25 cellular contexts compared by ENCODE assay signal in genomic region chr3:195240939-195241338, GRCh38. TPM values are rescaled to one million over a fixed set of nuclear protein-coding genes. Genes with fewer than 3 reads are reported as not detected.
A peak's percentile ranks its signal among the peaks of the same experiment; 100 is the strongest.
DNase-seq lines count a peak whose midpoint lies in the region; ATAC-seq and TF ChIP-seq lines count a peak whose summit lies in the region.
"Had no signal": no experiment of that assay in that cellular context is flagged by ENCODE, and none has a peak within 500 bp of the region (broad histone marks: within the 10 kb centered on the region; RNA-seq: fewer than 3 reads in every experiment).

No MANE protein-coding gene starts in this region.

- H3K4me1 Mint-ChIP-seq in activated T-cell treated with anti-CD3 and anti-CD28 coated beads, Interleukin-2, amount 50 U/mL, for 24 hours (ENCODE audit: low read depth): peaks cover 2% of the 10 kb centered on the region
- peaks cover 5 to 7% of the 10 kb centered on the region in 2 donors for H3K4me1 Mint-ChIP-seq in stimulated activated naive B cell treated with anti-CD40 and anti-IgM and Interleukin-4, amounts not matched to agents 10 μg/mL and 1 μg/mL and 100 μg/mL, for 72 hours
- H3K4me1 Mint-ChIP-seq: activated B cell treated with CpG ODN at 0.5 μM for 24 hours; activated naive CD8-positive, alpha-beta T cell treated with anti-CD3 and anti-CD28 coated beads, Interleukin-2, amount 50 U/mL, for 24 hours had no signal

- H3K36me3 ChIP-seq in ascending aorta: no peaks in the 10 kb centered on the region
- no peaks in the 10 kb centered on the region for H3K36me3 ChIP-seq in mucosa of descending colon (ENCODE audit: low read depth)
- H3K36me3 ChIP-seq in upper lobe of right lung: no peaks in the 10 kb centered on the region
- H3K36me3 ChIP-seq: neutrophil, Peyer's patch, right lobe of liver, upper lobe of left lung had no signal

- H3K9me3 ChIP-seq in ascending aorta (no peaks in the 10 kb centered on the region), mucosa of descending colon (no peaks in the 10 kb centered on the region), upper lobe of right lung (no peaks in the 10 kb centered on the region)
- H3K9me3 ChIP-seq: neutrophil, Peyer's patch, right lobe of liver had no signal

- H3K4me3 Mint-ChIP-seq in activated T-cell treated with anti-CD3 and anti-CD28 coated beads, Interleukin-2, amount 50 U/mL, for 24 hours: no peak overlapping the region
- no peak overlapping the region for H3K4me3 Mint-ChIP-seq in stimulated activated naive B cell treated with anti-CD40 and anti-IgM and Interleukin-4, amounts not matched to agents 10 μg/mL and 1 μg/mL and 100 μg/mL, for 72 hours
- H3K4me3 Mint-ChIP-seq: activated B cell treated with CpG ODN at 0.5 μM for 24 hours; activated CD4-positive, alpha-beta memory T cell treated with anti-CD3 and anti-CD28 coated beads, Interleukin-2, amount 10 ng/mL, durations not matched to agents 7 days and 5 days; activated naive CD8-positive, alpha-beta T cell treated with anti-CD3 and anti-CD28 coated beads, Interleukin-2, amount 50 U/mL, for 24 hours; dendritic cell treated with granulocyte-macrophage colony-stimulating factor and Interleukin-4, amounts not matched to agents 40 ng/mL and 50 ng/mL, for 4 days; T-helper 2 cell treated with Interferon-gamma antibody and Interleukin-4, amounts not matched to agents 5 μg/mL and 100 μg/mL, for 36 hours had no signal

- no peak for TF ChIP-seq CTCF in ascending aorta (IDR thresholded peaks at IDR 0.05)
- TF ChIP-seq CTCF in mucosa of descending colon (IDR thresholded peaks at IDR 0.05): no peak
- TF ChIP-seq CTCF in upper lobe of right lung (IDR thresholded peaks at IDR 0.05): no peak

- H3K9me3 Mint-ChIP-seq in activated T-cell treated with anti-CD3 and anti-CD28 coated beads, Interleukin-2, amount 50 U/mL, for 24 hours: no peaks in the 10 kb centered on the region
- H3K9me3 Mint-ChIP-seq in stimulated activated naive B cell treated with anti-CD40 and anti-IgM and Interleukin-4, amounts not matched to agents 10 μg/mL and 1 μg/mL and 100 μg/mL, for 72 hours: peaks cover 0 to 6% of the 10 kb centered on the region in 2 donors
- H3K9me3 Mint-ChIP-seq: activated B cell treated with CpG ODN at 0.5 μM for 24 hours; activated naive CD8-positive, alpha-beta T cell treated with anti-CD3 and anti-CD28 coated beads, Interleukin-2, amount 50 U/mL, for 24 hours had no signal

- peaks cover 14% of the 10 kb centered on the region for H3K36me3 Mint-ChIP-seq in activated T-cell treated with anti-CD3 and anti-CD28 coated beads, Interleukin-2, amount 50 U/mL, for 24 hours (ENCODE audit: low read depth)
- H3K36me3 Mint-ChIP-seq in stimulated activated naive B cell treated with anti-CD40 and anti-IgM and Interleukin-4, amounts not matched to agents 10 μg/mL and 1 μg/mL and 100 μg/mL, for 72 hours: peaks cover 21 to 30% of the 10 kb centered on the region in 2 donors

- H3K4me3 ChIP-seq in ascending aorta: no peak overlapping the region
- no peak overlapping the region for H3K4me3 ChIP-seq in mucosa of descending colon
- H3K4me3 ChIP-seq in upper lobe of right lung: no peak overlapping the region
- H3K4me3 ChIP-seq: Peyer's patch, right lobe of liver, SK-N-MC, upper lobe of left lung had no signal

- peak; percentile 25 for ATAC-seq in mucosa of descending colon
- ATAC-seq in upper lobe of right lung: no peak
- no peak for ATAC-seq in HG03460 (IDR thresholded peaks at IDR 0.05; ENCODE audit: unreplicated experiment)
- ATAC-seq in stimulated activated naive B cell treated with anti-CD40 and anti-IgM and Interleukin-4, amounts not matched to agents 10 μg/mL and 1 μg/mL and 100 μg/mL, for 72 hours (replicated peaks): no peak
- ATAC-seq: activated naive CD8-positive, alpha-beta T cell treated with anti-CD3 and anti-CD28 coated beads, Interleukin-2, amount 50 U/mL, for 24 hours; right lobe of liver; stimulated activated naive CD8-positive, alpha-beta T cell treated with anti-CD3 and anti-CD28 coated beads, Interleukin-15, Interleukin-2, amounts not matched to agents 100 U/mL and 50 U/mL, for 24 hours had no signal

- H3K27ac ChIP-seq in ascending aorta (peak overlapping the region; percentile 5 to 52), upper lobe of right lung (no peak overlapping the region)
- H3K27ac ChIP-seq: C4-2B, epithelial cell of prostate, neutrophil, Peyer's patch, right lobe of liver, SK-N-MC had no signal

- peak; percentile 16 for DNase-seq in activated T-cell treated with anti-CD3 and anti-CD28 coated beads, Interleukin-2, amount 50 U/mL, for 24 hours
- no peak for DNase-seq in activated T-cell treated with anti-CD3 and anti-CD28 coated beads, Interleukin-2, amount 50 U/mL, for 1 hour
- DNase-seq in ascending aorta (ENCODE audit: low spot score in 2 of 2): peak in 1 of 2 donors; percentile 65
- DNase-seq in mucosa of descending colon: peak; percentile 27 to 57 (median 48)
- DNase-seq in upper lobe of right lung: peak; percentile 74
- no peak for DNase-seq in stimulated activated naive B cell treated with anti-CD40 and anti-IgM and Interleukin-4, amounts not matched to agents 10 μg/mL and 1 μg/mL and 100 μg/mL, for 72 hours
- no peak for DNase-seq in retina
- DNase-seq: activated B cell treated with CpG ODN at 0.5 μM for 24 hours; activated CD4-positive, alpha-beta memory T cell treated with anti-CD3 and anti-CD28 coated beads, Interleukin-2, amount 10 ng/mL, durations not matched to agents 7 days and 5 days; activated naive CD8-positive, alpha-beta T cell treated with anti-CD3 and anti-CD28 coated beads, Interleukin-2, amount 50 U/mL, for 24 hours; GF-D8; GOT3; NCI-H1436; NCI-H226; stimulated activated naive CD8-positive, alpha-beta T cell treated with anti-CD3 and anti-CD28 coated beads, Interleukin-15, Interleukin-2, amounts not matched to agents 100 U/mL and 50 U/mL, for 24 hours had no signal

- peaks cover 0 to 12% of the 10 kb centered on the region in 2 donors for H3K4me1 ChIP-seq in ascending aorta
- no peaks in the 10 kb centered on the region for H3K4me1 ChIP-seq in mucosa of descending colon (ENCODE audit: low read depth)
- H3K4me1 ChIP-seq in upper lobe of right lung: peaks cover 13% of the 10 kb centered on the region
- H3K4me1 ChIP-seq: right lobe of liver had no signal

- H3K27ac Mint-ChIP-seq in activated T-cell treated with anti-CD3 and anti-CD28 coated beads, Interleukin-2, amount 50 U/mL, for 24 hours: no peak overlapping the region
- no peak overlapping the region for H3K27ac Mint-ChIP-seq in stimulated activated naive B cell treated with anti-CD40 and anti-IgM and Interleukin-4, amounts not matched to agents 10 μg/mL and 1 μg/mL and 100 μg/mL, for 72 hours
- H3K27ac Mint-ChIP-seq: activated B cell treated with CpG ODN at 0.5 μM for 24 hours; activated CD4-positive, alpha-beta memory T cell treated with anti-CD3 and anti-CD28 coated beads, Interleukin-2, amount 10 ng/mL, durations not matched to agents 7 days and 5 days; activated naive CD8-positive, alpha-beta T cell treated with anti-CD3 and anti-CD28 coated beads, Interleukin-2, amount 50 U/mL, for 24 hours; dendritic cell treated with granulocyte-macrophage colony-stimulating factor and Interleukin-4, amounts not matched to agents 40 ng/mL and 50 ng/mL, for 4 days; T-helper 2 cell treated with Interferon-gamma antibody and Interleukin-4, amounts not matched to agents 5 μg/mL and 100 μg/mL, for 36 hours had no signal

- no peaks in the 10 kb centered on the region for H3K27me3 Mint-ChIP-seq in activated T-cell treated with anti-CD3 and anti-CD28 coated beads, Interleukin-2, amount 50 U/mL, for 24 hours
- no peaks in the 10 kb centered on the region for H3K27me3 Mint-ChIP-seq in stimulated activated naive B cell treated with anti-CD40 and anti-IgM and Interleukin-4, amounts not matched to agents 10 μg/mL and 1 μg/mL and 100 μg/mL, for 72 hours
- H3K27me3 Mint-ChIP-seq: activated B cell treated with CpG ODN at 0.5 μM for 24 hours; activated CD4-positive, alpha-beta memory T cell treated with anti-CD3 and anti-CD28 coated beads, Interleukin-2, amount 10 ng/mL, durations not matched to agents 7 days and 5 days; activated naive CD8-positive, alpha-beta T cell treated with anti-CD3 and anti-CD28 coated beads, Interleukin-2, amount 50 U/mL, for 24 hours; dendritic cell treated with granulocyte-macrophage colony-stimulating factor and Interleukin-4, amounts not matched to agents 40 ng/mL and 50 ng/mL, for 4 days had no signal

- intact Hi-C loops in ascending aorta (cut with DNase I): loop anchor here (1.0 to 2.0 kb wide), 2 partner anchors 16 to 18 kb away; no protein-coding TSS in a partner anchor
- intact Hi-C loops in mucosa of descending colon (cut with DNase I, micrococcal nuclease): no loop called here
- intact Hi-C loops in upper lobe of right lung (cut with DNase I): no loop called here

- H3K27me3 ChIP-seq in ascending aorta (no peaks in the 10 kb centered on the region), upper lobe of right lung (no peaks in the 10 kb centered on the region)
- H3K27me3 ChIP-seq: neutrophil, Peyer's patch, right lobe of liver, upper lobe of left lung had no signal

RNA-seq across cellular contexts. Expression of gene XXYLT1, which starts 30.0 kb away (rescaled TPM):
- total RNA-seq in ascending aorta: 41.0 TPM
- total RNA-seq in mucosa of descending colon: 10 to 100 TPM; 10.0 to 10.7 (median 10.2) TPM
- total RNA-seq in upper lobe of right lung: 9.8 TPM

Comparison
In these comparisons a context has a peak if more than half of its experiments do, and no peak if none do; other contexts are left out.
1. DNase-seq: peak in activated T-cell treated with anti-CD3 and anti-CD28 coated beads, Interleukin-2, amount 50 U/mL, for 24 hours (single experiment), mucosa of descending colon (3 of 3) and upper lobe of right lung (single experiment); none in activated T-cell treated with anti-CD3 and anti-CD28 coated beads, Interleukin-2, amount 50 U/mL, for 1 hour (single experiment), stimulated activated naive B cell treated with anti-CD40 and anti-IgM and Interleukin-4, amounts not matched to agents 10 μg/mL and 1 μg/mL and 100 μg/mL, for 72 hours (single experiment) and retina (single experiment).